Comparison of ENCODE assay signal across 8 cellular contexts in the genomic region with DNA sequence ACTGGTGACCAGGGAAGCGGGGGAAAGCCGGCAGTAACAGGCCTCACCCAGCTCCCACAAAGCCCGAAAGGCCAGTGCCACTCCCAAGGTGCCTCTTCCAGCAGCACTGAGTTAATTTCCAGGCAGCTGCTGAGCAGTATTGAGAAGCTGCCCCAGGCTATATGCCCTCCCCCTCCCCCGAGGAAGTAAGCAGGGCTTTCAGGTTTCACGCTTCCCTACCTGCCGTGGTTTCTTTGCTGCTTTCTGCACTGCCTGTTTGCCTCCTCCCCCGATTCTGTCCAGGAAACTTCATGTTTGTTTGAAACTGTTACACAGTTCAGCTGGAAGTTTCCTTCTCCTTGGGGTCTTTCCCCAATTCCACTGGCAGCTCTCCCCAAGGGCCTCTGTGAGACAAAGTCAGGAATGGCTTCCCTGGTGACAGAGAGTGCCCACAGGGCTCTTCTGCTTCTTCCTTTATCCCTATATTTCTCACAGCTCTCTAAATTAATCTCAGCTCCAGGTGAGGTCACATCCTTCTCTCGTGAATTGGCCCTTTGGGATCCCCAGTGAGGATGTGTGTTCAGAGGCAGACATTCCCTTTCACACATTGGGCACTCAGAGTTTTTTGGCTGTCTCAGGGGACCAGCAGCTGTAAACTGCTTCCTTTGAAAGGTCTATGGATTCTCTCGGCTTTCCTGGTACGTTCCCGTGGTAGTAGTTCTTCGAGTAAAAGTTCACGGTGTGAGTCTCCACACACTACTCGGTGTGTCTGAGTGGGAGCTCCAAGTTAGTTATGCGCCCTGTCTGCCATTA. TPM values are rescaled to one million over a fixed set of nuclear protein-coding genes. Genes with fewer than 3 reads are reported as not detected.
DNase-seq lines count a peak whose midpoint lies in the region; ATAC-seq lines count a peak whose summit lies in the region.

No MANE protein-coding gene starts in this region.

- H3K27ac Mint-ChIP-seq in activated naive CD4-positive, alpha-beta T cell treated with anti-CD3 and anti-CD28 coated beads, Interleukin-2, amount 50 U/mL, for 72 hours, result peak overlapping the region; percentile 40 to 80
- H3K27ac Mint-ChIP-seq in natural killer cell treated with Interleukin-12 subunit alpha and Interleukin-12 subunit beta and Interleukin-15 and Interleukin-18, amount 100 ng/mL, for 72 hours, result peak overlapping the region; percentile 75 to 80

- peak overlapping the region; percentile 69 for H3K4me3 Mint-ChIP-seq in natural killer cell treated with Interleukin-12 subunit alpha and Interleukin-12 subunit beta and Interleukin-15 and Interleukin-18, amount 100 ng/mL, for 72 hours

- ATAC-seq in GM18517 (IDR thresholded peaks at IDR 0.05; ENCODE audit: unreplicated experiment), result peak; percentile 87
- peak; percentile 99 for ATAC-seq in HG02588 (IDR thresholded peaks at IDR 0.05; ENCODE audit: unreplicated experiment)
- peak; percentile 85 for ATAC-seq in activated naive CD4-positive, alpha-beta T cell treated with anti-CD3 and anti-CD28 coated beads, Interleukin-2, amount 50 U/mL, for 72 hours
- ATAC-seq in natural killer cell treated with Interleukin-12 subunit alpha and Interleukin-12 subunit beta and Interleukin-15 and Interleukin-18, amount 100 ng/mL, for 72 hours, result peak; percentile 64 to 68

- peaks cover 63 to 78% of the 10 kb centered on the region in 2 donors for H3K4me1 Mint-ChIP-seq in natural killer cell treated with Interleukin-12 subunit alpha and Interleukin-12 subunit beta and Interleukin-15 and Interleukin-18, amount 100 ng/mL, for 72 hours (ENCODE audit: low read depth in 2 of 2)

- H3K9me3 Mint-ChIP-seq in activated naive CD4-positive, alpha-beta T cell treated with anti-CD3 and anti-CD28 coated beads, Interleukin-2, amount 50 U/mL, for 72 hours, result peaks cover 3 to 6% of the 10 kb centered on the region in 2 donors
- peaks cover 3% of the 10 kb centered on the region for H3K9me3 Mint-ChIP-seq in natural killer cell treated with Interleukin-12 subunit alpha and Interleukin-12 subunit beta and Interleukin-15 and Interleukin-18, amount 100 ng/mL, for 72 hours

- no peaks in the 10 kb centered on the region for H3K27me3 Mint-ChIP-seq in natural killer cell treated with Interleukin-12 subunit alpha and Interleukin-12 subunit beta and Interleukin-15 and Interleukin-18, amount 100 ng/mL, for 72 hours

- peaks cover 11 to 23% of the 10 kb centered on the region in 2 donors for H3K36me3 Mint-ChIP-seq in activated naive CD4-positive, alpha-beta T cell treated with anti-CD3 and anti-CD28 coated beads, Interleukin-2, amount 50 U/mL, for 72 hours
- peaks cover 19% of the 10 kb centered on the region for H3K36me3 Mint-ChIP-seq in natural killer cell treated with Interleukin-12 subunit alpha and Interleukin-12 subunit beta and Interleukin-15 and Interleukin-18, amount 100 ng/mL, for 72 hours

- DNase-seq in NCI-H226 (peak; percentile 37), SHP77 (lab: John Stamatoyannopoulos, UW) (no peak), GM03348 (ENCODE audit: low spot score) (no peak), NCI-H2171 (lab: John Stamatoyannopoulos, UW) (no peak)
- peak in 1 of 2 donors; percentile 27 for DNase-seq in activated naive CD4-positive, alpha-beta T cell treated with anti-CD3 and anti-CD28 coated beads, Interleukin-2, amount 50 U/mL, for 72 hours (ENCODE audit: low spot score in 2 of 2)
- no peak for DNase-seq in natural killer cell treated with Interleukin-12 subunit alpha and Interleukin-12 subunit beta and Interleukin-15 and Interleukin-18, amount 100 ng/mL, for 72 hours (ENCODE audit: low spot score)

RNA-seq across cellular contexts. Expression of a gene that starts 19.4 kb away (rescaled TPM):
- 10 to 100 TPM; 31.8 to 35.5 TPM for total RNA-seq in activated naive CD4-positive, alpha-beta T cell treated with anti-CD3 and anti-CD28 coated beads, Interleukin-2, amount 50 U/mL, for 72 hours
- total RNA-seq in natural killer cell treated with Interleukin-12 subunit alpha and Interleukin-12 subunit beta and Interleukin-15 and Interleukin-18, amount 100 ng/mL, for 72 hours, result 10 to 100 TPM; 30.7 to 49.3 TPM
